ENCODE assay signal across 8 cellular contexts in the genomic region with DNA sequence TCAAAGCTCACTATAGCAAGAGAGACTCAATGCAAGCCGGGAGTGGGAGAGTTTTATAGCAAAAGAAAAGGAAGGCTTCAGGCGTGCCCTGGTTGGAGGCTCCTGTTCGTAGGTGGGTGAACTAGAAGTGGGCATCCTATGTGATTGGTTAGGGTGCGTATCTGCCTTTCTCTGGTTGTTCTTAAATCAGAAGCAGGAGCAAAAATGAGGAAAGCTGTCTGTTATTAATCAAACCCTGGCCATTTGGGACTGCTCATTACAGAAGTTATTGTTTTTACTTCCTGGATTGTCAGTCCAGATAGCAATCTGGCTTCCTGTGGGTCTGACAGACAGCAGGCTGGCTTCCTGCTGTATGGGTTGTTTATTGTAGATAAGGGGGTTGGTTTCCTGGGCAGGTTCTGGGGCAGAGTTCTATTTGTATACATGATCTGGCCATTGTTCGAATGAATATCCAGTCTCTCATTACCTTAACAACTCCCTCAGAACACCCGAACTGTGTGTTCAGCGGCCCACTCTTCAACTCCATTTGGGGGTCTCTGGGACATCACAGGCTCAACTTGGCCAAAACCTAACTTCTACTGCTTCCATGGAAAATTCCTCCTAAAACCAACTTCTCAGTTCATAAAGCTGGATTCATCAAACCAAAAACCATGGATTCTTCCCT. TPM values are rescaled to one million over a fixed set of nuclear protein-coding genes. Genes with fewer than 3 reads are reported as not detected.
DNase-seq lines count a peak whose midpoint lies in the region; ATAC-seq, FAIRE-seq and TF ChIP-seq lines count a peak whose summit lies in the region.

No MANE protein-coding gene starts in this region.

- no peak for TF ChIP-seq CTCF in type B pancreatic cell (conservative IDR thresholded peaks at IDR 0.05)

- FAIRE-seq in frontal cortex (lab: Jason Lieb, UNC): no peak

- peak overlapping the region; percentile 95 for H3K4me3 Mint-ChIP-seq in activated T-helper 17 cell treated with anti-CD3 and anti-CD28 coated beads, Interleukin-2, amount 50 U/mL, for 72 hours
- H3K4me3 Mint-ChIP-seq in type B pancreatic cell: peak overlapping the region; percentile 89

- peaks cover 54% of the 10 kb centered on the region for H3K36me3 Mint-ChIP-seq in activated T-helper 17 cell treated with anti-CD3 and anti-CD28 coated beads, Interleukin-2, amount 50 U/mL, for 72 hours (ENCODE audit: low read depth)
- peaks cover 51% of the 10 kb centered on the region for H3K36me3 Mint-ChIP-seq in type B pancreatic cell

- peak overlapping the region; percentile 85 for H3K27ac Mint-ChIP-seq in activated T-helper 17 cell treated with anti-CD3 and anti-CD28 coated beads, Interleukin-2, amount 50 U/mL, for 72 hours
- H3K27ac Mint-ChIP-seq in type B pancreatic cell: no peak overlapping the region

- CTCF ChIA-PET in HEK293T (lab: Yijun Ruan, JAX): no interaction called here

- peaks cover 32% of the 10 kb centered on the region for H3K9me3 Mint-ChIP-seq in activated T-helper 17 cell treated with anti-CD3 and anti-CD28 coated beads, Interleukin-2, amount 50 U/mL, for 72 hours
- H3K9me3 Mint-ChIP-seq in type B pancreatic cell: peaks cover 5% of the 10 kb centered on the region

- no peaks in the 10 kb centered on the region for H3K27me3 Mint-ChIP-seq in activated T-helper 17 cell treated with anti-CD3 and anti-CD28 coated beads, Interleukin-2, amount 50 U/mL, for 72 hours
- H3K27me3 Mint-ChIP-seq in type B pancreatic cell: no peaks in the 10 kb centered on the region

- DNase-seq in activated gamma-delta T cell treated with Interleukin-2 at 50 U/mL for 16 hours (peak; percentile 23), activated gamma-delta T cell (lab: John Stamatoyannopoulos, UW) (no peak), iris pigment epithelial cell (ENCODE audit: low read depth) (peak; percentile 39), type B pancreatic cell (ENCODE audit: extremely low spot score, unreplicated experiment) (no peak), frontal cortex (ENCODE audit: low spot score in 2 of 2) (no peak), HEK293T (ENCODE audit: extremely low spot score) (no peak)
- DNase-seq in stimulated activated naive CD4-positive, alpha-beta T cell treated with Interleukin-2 at 50 U/mL for 16 hours (lab: John Stamatoyannopoulos, UW): no peak

- peaks cover 25% of the 10 kb centered on the region for H3K4me1 Mint-ChIP-seq in activated T-helper 17 cell treated with anti-CD3 and anti-CD28 coated beads, Interleukin-2, amount 50 U/mL, for 72 hours
- peaks cover 16% of the 10 kb centered on the region for H3K4me1 Mint-ChIP-seq in type B pancreatic cell (ENCODE audit: unreplicated experiment)

- peak; percentile 31 for ATAC-seq in activated T-helper 17 cell treated with anti-CD3 and anti-CD28 coated beads, Interleukin-2, amount 50 U/mL, for 72 hours (replicated peaks)

- POLR2A ChIA-PET in HEK293T (lab: Yijun Ruan, JAX): interaction anchor here (1.5 kb wide), 1 partner anchor 36 kb away, joined by 6 read pairs; the partner anchor contains the start of gene ZNF30

TF ChIP-seq in HEK293T, 16 proteins besides CTCF, POLR2A, EP300 and RAD21:
- no peak for TF ChIP-seq SP1 (IDR thresholded peaks at IDR 0.05)
- TF ChIP-seq FOXM1 (IDR thresholded peaks at IDR 0.05; ENCODE audit: borderline replicate concordance): no peak
- no peak for TF ChIP-seq PKNOX1 (IDR thresholded peaks at IDR 0.05)
- no peak for TF ChIP-seq ARNT (IDR thresholded peaks at IDR 0.05)
- no peak for TF ChIP-seq L3MBTL2 (conservative IDR thresholded peaks at IDR 0.05)

RNA-seq across cellular contexts. Expression of gene ZNF792, which starts 1.6 kb away (rescaled TPM):
- total RNA-seq in activated T-helper 17 cell treated with anti-CD3 and anti-CD28 coated beads, Interleukin-2, amount 50 U/mL, for 72 hours: 1 to 10 TPM; 7.6 to 7.9 TPM
- total RNA-seq in type B pancreatic cell (ENCODE audit: low replicate concordance): 5.8 and 6.5 TPM in 2 replicates
- 13.9 TPM for total RNA-seq in frontal cortex

RNA-seq across cellular contexts. Expression of gene ZNF30, which starts 35.7 kb away (rescaled TPM):
- total RNA-seq in activated T-helper 17 cell treated with anti-CD3 and anti-CD28 coated beads, Interleukin-2, amount 50 U/mL, for 72 hours: 1 to 10 TPM; 2.7 to 3.3 TPM
- total RNA-seq in type B pancreatic cell (ENCODE audit: low replicate concordance) (4.0 and 6.9 TPM in 2 replicates), frontal cortex (8.2 TPM)

RNA-seq across cellular contexts. Expression of gene GRAMD1A, which starts 37.7 kb away (rescaled TPM):
- total RNA-seq in activated T-helper 17 cell treated with anti-CD3 and anti-CD28 coated beads, Interleukin-2, amount 50 U/mL, for 72 hours: 100 to 1,000 TPM; 123 to 183 TPM
- 35.2 and 79.6 TPM in 2 replicates for total RNA-seq in type B pancreatic cell (ENCODE audit: low replicate concordance)
- 29.3 TPM for total RNA-seq in frontal cortex

Comparison
In these comparisons a context has a peak if more than half of its experiments do, and no peak if none do; other contexts are left out.
1. DNase-seq: peak in activated gamma-delta T cell treated with Interleukin-2 at 50 U/mL for 16 hours (single experiment) and iris pigment epithelial cell (single experiment); none in activated gamma-delta T cell (single experiment), type B pancreatic cell (single experiment), stimulated activated naive CD4-positive, alpha-beta T cell treated with Interleukin-2 at 50 U/mL for 16 hours (single experiment), frontal cortex (0 of 2) and HEK293T (single experiment).